ENCODE assay signal across 8 cellular contexts in the genomic region with DNA sequence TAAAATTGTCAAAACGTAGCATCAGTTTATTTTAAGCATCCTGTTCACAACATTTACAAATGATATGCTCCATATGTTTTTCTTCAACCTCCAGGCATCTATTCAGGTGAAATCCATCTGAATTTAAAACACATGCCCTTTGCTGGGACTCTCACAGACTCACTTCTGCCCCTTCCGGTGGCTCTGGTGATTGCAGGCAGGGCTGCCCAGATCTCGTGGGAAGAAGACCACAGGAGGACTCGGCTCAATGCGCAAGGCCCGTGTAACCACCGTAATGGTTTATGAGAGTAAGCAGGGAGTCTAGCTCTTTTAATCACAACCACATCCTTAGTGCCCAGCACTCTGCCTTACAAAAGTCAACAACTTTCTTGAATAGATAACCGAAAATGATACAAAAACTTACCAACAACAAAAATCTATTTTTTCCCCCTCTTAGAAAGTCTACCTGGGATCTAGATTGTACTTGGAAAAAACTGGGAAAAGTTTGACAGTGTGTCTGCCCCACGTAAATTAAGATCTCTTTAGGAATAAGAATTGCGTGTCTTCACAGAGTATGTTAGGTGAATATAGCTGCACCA.
DNase-seq lines count a peak whose midpoint lies in the region; ATAC-seq and TF ChIP-seq lines count a peak whose summit lies in the region.

No MANE protein-coding gene starts in this region.

- TF ChIP-seq CTCF in NB4 (IDR thresholded peaks at IDR 0.05; ENCODE audit: low read depth, low read length): peak; percentile 91
- peak; percentile 61 for TF ChIP-seq CTCF in activated CD8-positive, alpha-beta T cell treated with anti-CD3 and anti-CD28 coated beads for 36 hours (IDR thresholded peaks at IDR 0.05)

- H3K36me3 Mint-ChIP-seq in activated CD8-positive, alpha-beta T cell treated with anti-CD3 and anti-CD28 coated beads for 36 hours (ENCODE audit: low read depth): peaks cover 5% of the 10 kb centered on the region

- H2BK120ac ChIP-seq in trophoblast cell (ENCODE audit: insufficient read depth, low read length, poor library complexity): no peak overlapping the region

- H3K9me3 ChIP-seq in trophoblast cell (ENCODE audit: insufficient read depth, low read depth, low read length): peaks cover 2% of the 10 kb centered on the region

- no peak overlapping the region for H3K23ac ChIP-seq in trophoblast cell (ENCODE audit: low read length)

- CTCF ChIA-PET in activated CD8-positive, alpha-beta T cell treated with anti-CD3 and anti-CD28 coated beads for 36 hours (lab: Charles Lee): no interaction called here

- H3K79me1 ChIP-seq in trophoblast cell (ENCODE audit: low read length): no peaks in the 10 kb centered on the region

- H3K4me2 ChIP-seq in trophoblast cell (ENCODE audit: low read length): no peak overlapping the region

- H3K4me3 ChIP-seq in NB4 (ENCODE audit: low read depth, low read length) (no peak overlapping the region), trophoblast cell (ENCODE audit: low read depth, low read length) (no peak overlapping the region)

- no peak overlapping the region for H3K14ac ChIP-seq in trophoblast cell (ENCODE audit: low read length)

- no peak overlapping the region for H2BK5ac ChIP-seq in trophoblast cell (ENCODE audit: low read depth, low read length, poor library complexity)

- no peak overlapping the region for H2BK12ac ChIP-seq in trophoblast cell (ENCODE audit: low read length)

- no peak overlapping the region for H3K27ac Mint-ChIP-seq in activated CD8-positive, alpha-beta T cell treated with anti-CD3 and anti-CD28 coated beads for 36 hours

- peak; percentile 34 for DNase-seq in DMS53 treated with DMSO at 0.1 percent for 48 hours (lab: John Stamatoyannopoulos, UW; ENCODE audit: unreplicated experiment)
- peak; percentile 67 for DNase-seq in NB4 (ENCODE audit: low read depth)
- peak; percentile 60 for DNase-seq in activated CD8-positive, alpha-beta T cell treated with anti-CD3 and anti-CD28 coated beads for 36 hours
- DNase-seq in fibroblast of peridontal ligament (ENCODE audit: extremely low read depth): peak; percentile 20
- DNase-seq in trophoblast cell: peak; percentile 52 to 85
- no peak for DNase-seq in dedifferentiated amniotic fluid mesenchymal stem cell (ENCODE audit: extremely low spot score)

- no peaks in the 10 kb centered on the region for H3K79me2 ChIP-seq in trophoblast cell (ENCODE audit: control insufficient read depth, insufficient read depth, low read length, poor library complexity)

- H4K8ac ChIP-seq in trophoblast cell (ENCODE audit: low read depth, low read length): no peak overlapping the region

- peaks cover 0 to 2% of the 10 kb centered on the region in 2 experiments for H3K36me3 ChIP-seq in trophoblast cell (ENCODE audit: control insufficient read depth in 1 of 2, insufficient read depth in 2 of 2, low read length in 2 of 2)

- H3K4ac ChIP-seq in trophoblast cell (ENCODE audit: low read depth, low read length): no peak overlapping the region

- H2AK5ac ChIP-seq in trophoblast cell (ENCODE audit: low read length): no peak overlapping the region

- no peak overlapping the region for H3K18ac ChIP-seq in trophoblast cell (ENCODE audit: low read length)

- POLR2A ChIA-PET in activated CD8-positive, alpha-beta T cell treated with anti-CD3 and anti-CD28 coated beads for 36 hours (lab: Charles Lee): no interaction called here

- H4K91ac ChIP-seq in trophoblast cell (ENCODE audit: low read depth, low read length): no peak overlapping the region

- no peak overlapping the region for H3K27ac ChIP-seq in trophoblast cell (ENCODE audit: low read depth, low read length)

- H4K12ac ChIP-seq in trophoblast cell (ENCODE audit: low read depth, low read length): no peak overlapping the region

- no peak for TF ChIP-seq POLR2A in NB4 (IDR thresholded peaks at IDR 0.05; ENCODE audit: extremely low read depth, insufficient read length)

- peaks cover 2 to 3% of the 10 kb centered on the region in 2 experiments for H3K4me1 ChIP-seq in trophoblast cell (ENCODE audit: control insufficient read depth in 1 of 2, insufficient read depth in 2 of 2, low read length in 2 of 2)

- intact Hi-C loops in activated CD8-positive, alpha-beta T cell treated with anti-CD3 and anti-CD28 coated beads for 36 hours (cut with micrococcal nuclease): no loop called here

- 100% methylated on average over 1 of the region's 10 CpGs for WGBS in trophoblast cell (ENCODE audit: extremely low coverage, insufficient coverage, insufficient read length)

- peak; percentile 66 for ATAC-seq in GM21528 (IDR thresholded peaks at IDR 0.05; ENCODE audit: low FRiP score, unreplicated experiment)
- peak; percentile 56 for ATAC-seq in activated CD8-positive, alpha-beta T cell treated with anti-CD3 and anti-CD28 coated beads for 36 hours
- ATAC-seq in GM18498 (IDR thresholded peaks at IDR 0.05; ENCODE audit: unreplicated experiment): no peak

- no peak overlapping the region for H3K4me3 Mint-ChIP-seq in activated CD8-positive, alpha-beta T cell treated with anti-CD3 and anti-CD28 coated beads for 36 hours

- H3K27me3 Mint-ChIP-seq in activated CD8-positive, alpha-beta T cell treated with anti-CD3 and anti-CD28 coated beads for 36 hours: no peaks in the 10 kb centered on the region

- H3K9me3 Mint-ChIP-seq in activated CD8-positive, alpha-beta T cell treated with anti-CD3 and anti-CD28 coated beads for 36 hours: peaks cover 2% of the 10 kb centered on the region

- H3K27me3 ChIP-seq in trophoblast cell (ENCODE audit: insufficient read depth, low read length): no peaks in the 10 kb centered on the region

- H2AFZ ChIP-seq in trophoblast cell (ENCODE audit: insufficient read depth, low read length, poor library complexity): no peak overlapping the region

- no peak overlapping the region for H3K9ac ChIP-seq in trophoblast cell (ENCODE audit: low read length)

- no peaks in the 10 kb centered on the region for H3K4me1 Mint-ChIP-seq in activated CD8-positive, alpha-beta T cell treated with anti-CD3 and anti-CD28 coated beads for 36 hours (ENCODE audit: low read depth)
